In genomic region chr3:140022061-140022781, GRCh38 we compare ENCODE assay signal across 16 cellular contexts.
DNase-seq lines count a peak whose midpoint lies in the region; ATAC-seq, FAIRE-seq and TF ChIP-seq lines count a peak whose summit lies in the region.
"Had no signal": no experiment of that assay in that cellular context is flagged by ENCODE, and none has a peak within 500 bp of the region (broad histone marks: within the 10 kb centered on the region; RNA-seq: fewer than 3 reads in every experiment).

No MANE protein-coding gene starts in this region.

- CTCF ChIA-PET in CD8-positive, alpha-beta memory T cell (lab: Charles Lee), result no interaction called here
- CTCF ChIA-PET in Caco-2 (lab: Charles Lee), result no interaction called here

- TF ChIP-seq CTCF in GM23338 (conservative IDR thresholded peaks at IDR 0.05; ENCODE audit: low read depth in 2 of 2) (no peak), heart left ventricle (IDR thresholded peaks at IDR 0.05) (peak in 1 of 12 donors; percentile 6), D721Med (IDR thresholded peaks at IDR 0.05; ENCODE audit: insufficient read depth, missing control alignments) (no peak), Caco-2 (IDR thresholded peaks at IDR 0.05; ENCODE audit: insufficient read depth in 1 of 2, low read depth in 1 of 2, low read length in 1 of 2, severe bottlenecking in 1 of 2, unreplicated experiment in 1 of 2) (no peak)

- H3K4me3 Mint-ChIP-seq in GM23338 (no peak overlapping the region), Caco-2 (ENCODE audit: unreplicated experiment) (no peak overlapping the region)
- H3K4me3 Mint-ChIP-seq in CD8-positive, alpha-beta memory T cell, result peak overlapping the region in 1 of 7 donors; percentile 24
- H3K4me3 Mint-ChIP-seq: activated B cell treated with CpG ODN at 0.5 μM for 24 hours; activated naive CD4-positive, alpha-beta T cell treated with anti-CD3 and anti-CD28 coated beads for 36 hours; CD4-positive, CD25-positive, alpha-beta regulatory T cell; T-cell had no signal

- H3K4me3 ChIP-seq in GM23338 (no peak overlapping the region), heart left ventricle (no peak overlapping the region), Caco-2 (ENCODE audit: low read depth, low read length) (no peak overlapping the region)
- H3K4me3 ChIP-seq in CD8-positive, alpha-beta memory T cell (ENCODE audit: low read length), result no peak overlapping the region
- H3K4me3 ChIP-seq: Peyer's patch had no signal

- no peak for FAIRE-seq in D721Med (lab: Jason Lieb, UNC)

- H3K27ac Mint-ChIP-seq in GM23338 (no peak overlapping the region; the same call in 1 of the 2 replicates), Caco-2 (ENCODE audit: unreplicated experiment) (no peak overlapping the region)
- no peak overlapping the region for H3K27ac Mint-ChIP-seq in CD8-positive, alpha-beta memory T cell
- H3K27ac Mint-ChIP-seq: activated B cell treated with CpG ODN at 0.5 μM for 24 hours; activated naive CD4-positive, alpha-beta T cell treated with anti-CD3 and anti-CD28 coated beads for 36 hours; CD4-positive, CD25-positive, alpha-beta regulatory T cell; T-cell had no signal

- H3K27me3 ChIP-seq in GM23338 (ENCODE audit: insufficient read depth) (no peaks in the 10 kb centered on the region), heart left ventricle (no peaks in the 10 kb centered on the region), Caco-2 (replicated peaks; ENCODE audit: control insufficient read depth, insufficient read depth, low read length) (no peaks in the 10 kb centered on the region)
- H3K27me3 ChIP-seq in CD8-positive, alpha-beta memory T cell (ENCODE audit: insufficient read depth, low read length, poor library complexity, severe bottlenecking), result no peaks in the 10 kb centered on the region
- H3K27me3 ChIP-seq: Peyer's patch had no signal

- H3K4me2 ChIP-seq in GM23338, result no peak overlapping the region

- H3F3A ChIP-seq in GM23338 (replicated peaks; ENCODE audit: low read depth), result no peaks in the 10 kb centered on the region

- no peaks in the 10 kb centered on the region for H3K79me2 ChIP-seq in GM23338 (replicated peaks; ENCODE audit: insufficient read depth)

- BruUV-seq in Caco-2 (replicated peaks; lab: Mats Ljungman, UMichigan), result no TSS peak

- ATAC-seq in GM23338 (peak; percentile 63), heart left ventricle (peak; percentile 75 to 88 (median 82))
- ATAC-seq: T-cell had no signal

- H3K4me1 ChIP-seq in GM23338 (ENCODE audit: insufficient read depth) (no peaks in the 10 kb centered on the region), heart left ventricle (peaks cover 0 to 24% (median 6%) of the 10 kb centered on the region in 12 donors), Caco-2 (peaks cover 9% of the 10 kb centered on the region)
- no peaks in the 10 kb centered on the region for H3K4me1 ChIP-seq in CD8-positive, alpha-beta memory T cell (ENCODE audit: insufficient read depth, low read length)
- H3K4me1 ChIP-seq: Peyer's patch had no signal

- H3K9me3 ChIP-seq in heart left ventricle (no peaks in the 10 kb centered on the region), Caco-2 (no peaks in the 10 kb centered on the region)
- H3K9me3 ChIP-seq in CD8-positive, alpha-beta memory T cell (ENCODE audit: low read length), result no peaks in the 10 kb centered on the region
- H3K9me3 ChIP-seq: Peyer's patch had no signal

- peaks cover 9% of the 10 kb centered on the region; the same call in 1 of the 2 replicates for H3K9me2 ChIP-seq in GM23338 (ENCODE audit: insufficient read depth)

- H3K9me3 Mint-ChIP-seq in GM23338 (no peaks in the 10 kb centered on the region), Caco-2 (ENCODE audit: unreplicated experiment) (no peaks in the 10 kb centered on the region)
- peaks cover 0 to 1% (median 0%) of the 10 kb centered on the region in 5 donors for H3K9me3 Mint-ChIP-seq in CD8-positive, alpha-beta memory T cell
- H3K9me3 Mint-ChIP-seq: activated B cell treated with CpG ODN at 0.5 μM for 24 hours; activated naive CD4-positive, alpha-beta T cell treated with anti-CD3 and anti-CD28 coated beads for 36 hours; T-cell had no signal

- no peaks in the 10 kb centered on the region for H4K20me1 ChIP-seq in GM23338 (replicated peaks; ENCODE audit: insufficient read depth)

- intact Hi-C loops in heart left ventricle (cut with DNase I), result no loop called here
- intact Hi-C loops in Caco-2 (cut with micrococcal nuclease; ENCODE audit: unreplicated experiment), result no loop called here

- H3K27me3 Mint-ChIP-seq in GM23338 (ENCODE audit: insufficient read depth, low read depth, poor library complexity) (peaks cover 4% of the 10 kb centered on the region), Caco-2 (ENCODE audit: insufficient read depth, unreplicated experiment) (no peaks in the 10 kb centered on the region)
- peaks cover 3 to 6% of the 10 kb centered on the region in 2 donors for H3K27me3 Mint-ChIP-seq in CD8-positive, alpha-beta memory T cell
- H3K27me3 Mint-ChIP-seq: CD4-positive, CD25-positive, alpha-beta regulatory T cell had no signal

- no peak overlapping the region for H3K27ac ChIP-seq in GM23338 (ENCODE audit: low read depth)
- H3K27ac ChIP-seq in heart left ventricle, result no peak overlapping the region
- no peak overlapping the region for H3K27ac ChIP-seq in CD8-positive, alpha-beta memory T cell (ENCODE audit: low read depth, low read length)
- H3K27ac ChIP-seq: Peyer's patch had no signal

- H3K36me3 ChIP-seq in GM23338 (ENCODE audit: insufficient read depth) (no peaks in the 10 kb centered on the region), heart left ventricle (no peaks in the 10 kb centered on the region), Caco-2 (ENCODE audit: control insufficient read depth, insufficient read depth, low read length) (no peaks in the 10 kb centered on the region)
- no peaks in the 10 kb centered on the region for H3K36me3 ChIP-seq in CD8-positive, alpha-beta memory T cell (ENCODE audit: insufficient read depth, low read length)
- H3K36me3 ChIP-seq: Peyer's patch had no signal

- no peak for TF ChIP-seq POLR2A in heart left ventricle (IDR thresholded peaks at IDR 0.05)

- H2AFZ ChIP-seq in GM23338, result no peak overlapping the region

- H3K4me1 Mint-ChIP-seq in GM23338 (peaks cover 2% of the 10 kb centered on the region; the same call in 1 of the 3 replicates), Caco-2 (ENCODE audit: low read depth, unreplicated experiment) (peaks cover 18% of the 10 kb centered on the region)
- H3K4me1 Mint-ChIP-seq in CD8-positive, alpha-beta memory T cell, result no peaks in the 10 kb centered on the region
- H3K4me1 Mint-ChIP-seq: activated B cell treated with CpG ODN at 0.5 μM for 24 hours; CD4-positive, CD25-positive, alpha-beta regulatory T cell; T-cell had no signal

- POLR2A ChIA-PET in CD8-positive, alpha-beta memory T cell (lab: Charles Lee), result no interaction called here
- POLR2A ChIA-PET in Caco-2 (lab: Charles Lee), result no interaction called here

- H3K36me3 Mint-ChIP-seq in GM23338 (ENCODE audit: low read depth) (no peaks in the 10 kb centered on the region; the same call in 2 of the 3 replicates), Caco-2 (ENCODE audit: insufficient read depth, unreplicated experiment) (no peaks in the 10 kb centered on the region)
- H3K36me3 Mint-ChIP-seq in CD8-positive, alpha-beta memory T cell, result no peaks in the 10 kb centered on the region
- H3K36me3 Mint-ChIP-seq: CD4-positive, CD25-positive, alpha-beta regulatory T cell; T-cell had no signal

- WGBS in heart left ventricle, 4 donors, result 48 to 65% (median 52%) methylated on average over 5 of the region's 5 CpGs

- DNase-seq in GM23338 (ENCODE audit: low spot score) (no peak), amygdala (lab: John Stamatoyannopoulos, UW) (peak in 31 of 56 donors; percentile 7 to 64 (median 22)), heart left ventricle (peak in 4 of 5 donors; percentile 25 to 68 (median 38)), putamen (ENCODE audit: low spot score) (peak; percentile 38), D721Med (ENCODE audit: insufficient read length, low spot score) (no peak), Caco-2 (no peak)
- no peak for DNase-seq in CD8-positive, alpha-beta memory T cell
- no peak for DNase-seq in activated CD4-positive, alpha-beta T cell treated with anti-CD3 and anti-CD28 coated beads, Interleukin-2, amount 50 U/mL, for 1 hour
- DNase-seq: activated B cell treated with CpG ODN at 0.5 μM for 24 hours; activated naive CD4-positive, alpha-beta T cell treated with anti-CD3 and anti-CD28 coated beads for 36 hours; CD4-positive, CD25-positive, alpha-beta regulatory T cell; central memory CD4-positive, alpha-beta T cell; NCI-H226; Peyer's patch; stimulated activated CD8-positive, alpha-beta memory T cell treated with anti-CD3 and anti-CD28 coated beads, Interleukin-4, amount 100 ng/mL, for 48 hours; T-cell had no signal

Comparison
In these comparisons a context has a peak if more than half of its experiments do, and no peak if none do; other contexts are left out.
1. DNase-seq: peak in amygdala (31 of 56), heart left ventricle (4 of 5) and putamen (single experiment); none in GM23338 (single experiment), D721Med (single experiment), CD8-positive, alpha-beta memory T cell (0 of 5), activated CD4-positive, alpha-beta T cell treated with anti-CD3 and anti-CD28 coated beads, Interleukin-2, amount 50 U/mL, for 1 hour (single experiment) and Caco-2 (0 of 2).